1 cellular context compared by ENCODE assay signal in genomic region chr17:17810374-17811248, GRCh38.
TF ChIP-seq lines count a peak whose summit lies in the region.

No MANE protein-coding gene starts in this region.

TF ChIP-seq in K562, 482 proteins besides CTCF, POLR2A, EP300 and RAD21 (continued from another document):
- TF ChIP-seq HMGN3 (IDR thresholded peaks at IDR 0.05; ENCODE audit: borderline replicate concordance, extremely low read depth, insufficient read length, low read depth, low read length) (peak; percentile 37), CCNT2 (IDR thresholded peaks at IDR 0.05; ENCODE audit: borderline replicate concordance, extremely low read depth, insufficient read length, low read depth, low read length) (peak; percentile 52), CC2D1A (IDR thresholded peaks at IDR 0.05) (no peak), CLOCK (CRISPR knock-in tag; IDR thresholded peaks at IDR 0.05; ENCODE audit: borderline replicate concordance) (no peak), SUPT5H (IDR thresholded peaks at IDR 0.05) (peak; percentile 60), NR2F6 (CRISPR knock-in tag; IDR thresholded peaks at IDR 0.05) (no peak), RBFOX2 (IDR thresholded peaks at IDR 0.05; ENCODE audit: low read depth, low read length) (peak; percentile 52; the same call in 1 of the 2 replicates), STAT5B (CRISPR knock-in tag; IDR thresholded peaks at IDR 0.05) (no peak), POLR2AphosphoS2 (IDR thresholded peaks at IDR 0.05; ENCODE audit: low read length) (peak; percentile 49; the same call in 1 of the 2 replicates), RBM22 (IDR thresholded peaks at IDR 0.05; ENCODE audit: low read depth, low read length, poor library complexity, severe bottlenecking) (peak; percentile 91)
- TF ChIP-seq, protein P1, sequence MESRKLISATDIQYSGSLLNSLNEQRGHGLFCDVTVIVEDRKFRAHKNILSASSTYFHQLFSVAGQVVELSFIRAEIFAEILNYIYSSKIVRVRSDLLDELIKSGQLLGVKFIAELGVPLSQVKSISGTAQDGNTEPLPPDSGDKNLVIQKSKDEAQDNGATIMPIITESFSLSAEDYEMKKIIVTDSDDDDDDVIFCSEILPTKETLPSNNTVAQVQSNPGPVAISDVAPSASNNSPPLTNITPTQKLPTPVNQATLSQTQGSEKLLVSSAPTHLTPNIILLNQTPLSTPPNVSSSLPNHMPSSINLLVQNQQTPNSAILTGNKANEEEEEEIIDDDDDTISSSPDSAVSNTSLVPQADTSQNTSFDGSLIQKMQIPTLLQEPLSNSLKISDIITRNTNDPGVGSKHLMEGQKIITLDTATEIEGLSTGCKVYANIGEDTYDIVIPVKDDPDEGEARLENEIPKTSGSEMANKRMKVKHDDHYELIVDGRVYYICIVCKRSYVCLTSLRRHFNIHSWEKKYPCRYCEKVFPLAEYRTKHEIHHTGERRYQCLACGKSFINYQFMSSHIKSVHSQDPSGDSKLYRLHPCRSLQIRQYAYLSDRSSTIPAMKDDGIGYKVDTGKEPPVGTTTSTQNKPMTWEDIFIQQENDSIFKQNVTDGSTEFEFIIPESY (CRISPR knock-in tag; IDR thresholded peaks at IDR 0.05): peak; percentile 98
